ENCODE assay signal across 18 cellular contexts in genomic region chr9:35333551-35333950, GRCh38.
DNase-seq lines count a peak whose midpoint lies in the region; ATAC-seq and TF ChIP-seq lines count a peak whose summit lies in the region.
"Had no signal": no experiment of that assay in that cellular context is flagged by ENCODE, and none has a peak within 500 bp of the region (broad histone marks: within the 10 kb centered on the region; RNA-seq: fewer than 3 reads in every experiment).

No MANE protein-coding gene starts in this region.

- peak; percentile 78 for DNase-seq in AG08395 (ENCODE audit: low spot score)
- DNase-seq in HT1080 (ENCODE audit: low read depth): peak; percentile 76
- DNase-seq in brain microvascular endothelial cell: peak; percentile 53
- peak; percentile 12 to 62 for DNase-seq in foreskin keratinocyte
- DNase-seq in Karpas-422: no peak
- DNase-seq in NCI-H1092 (lab: John Stamatoyannopoulos, UW): no peak
- DNase-seq in NCI-H1417 treated with DMSO at 0.1 percent for 48 hours (lab: John Stamatoyannopoulos, UW): no peak
- DNase-seq: activated CD4-positive, alpha-beta T cell treated with anti-CD3 and anti-CD28 coated beads, Interleukin-2, amount 50 U/mL, for 4 hours; activated naive CD8-positive, alpha-beta T cell treated with anti-CD3 and anti-CD28 coated beads for 36 hours; activated T-cell treated with anti-CD3 and anti-CD28 coated beads, Interleukin-2, amount 50 U/mL, for 48 hours; endodermal cell; glutamatergic neuron; NCI-H187; NCI-H510A treated with DMSO at 0.1 percent for 48 hours; PC-9 had no signal

- H3K27ac ChIP-seq in brain microvascular endothelial cell: peak overlapping the region; percentile 50
- no peak overlapping the region for H3K27ac ChIP-seq in foreskin keratinocyte
- no peak overlapping the region for H3K27ac ChIP-seq in Karpas-422 (ENCODE audit: low read length)
- H3K27ac ChIP-seq: PC-9, vagina had no signal

- no peaks in the 10 kb centered on the region for H4K20me1 ChIP-seq in Karpas-422 (ENCODE audit: insufficient read depth, low read depth, low read length)

- H3K27me3 ChIP-seq in brain microvascular endothelial cell (replicated peaks): no peaks in the 10 kb centered on the region
- no peaks in the 10 kb centered on the region for H3K27me3 ChIP-seq in foreskin keratinocyte
- no peaks in the 10 kb centered on the region for H3K27me3 ChIP-seq in Karpas-422 (ENCODE audit: low read length)
- H3K27me3 ChIP-seq: vagina had no signal

- H3K4me2 ChIP-seq in Karpas-422 (ENCODE audit: low read depth, low read length, poor library complexity, severe bottlenecking): no peak overlapping the region
- H3K4me2 ChIP-seq: PC-9 had no signal

- H3K9ac ChIP-seq in Karpas-422 (ENCODE audit: low read length): no peak overlapping the region

- ATAC-seq in foreskin keratinocyte (peak; percentile 43), HG02571 (IDR thresholded peaks at IDR 0.05; ENCODE audit: unreplicated experiment) (no peak)
- ATAC-seq: GM12878 had no signal

- H3K79me2 ChIP-seq in Karpas-422 (ENCODE audit: low read length): no peaks in the 10 kb centered on the region

- H3K4me3 ChIP-seq in brain microvascular endothelial cell (ENCODE audit: low read depth, low read length) (no peak overlapping the region), Karpas-422 (ENCODE audit: low read length) (no peak overlapping the region)
- H3K4me3 ChIP-seq: GM12878, PC-9, vagina had no signal

- no peak overlapping the region for H2AFZ ChIP-seq in Karpas-422 (ENCODE audit: low read length)
- H2AFZ ChIP-seq: PC-9 had no signal

- H3K4me1 ChIP-seq in foreskin keratinocyte (peaks cover 10% of the 10 kb centered on the region), Karpas-422 (ENCODE audit: low read length) (no peaks in the 10 kb centered on the region)
- H3K4me1 ChIP-seq: vagina had no signal

- no peak for TF ChIP-seq CTCF in brain microvascular endothelial cell (IDR thresholded peaks at IDR 0.05; ENCODE audit: low read depth, low read length, missing control alignments)
- no peak for TF ChIP-seq CTCF in foreskin keratinocyte (conservative IDR thresholded peaks at IDR 0.05)

- no peaks in the 10 kb centered on the region for H3K9me2 ChIP-seq in Karpas-422 (replicated peaks; ENCODE audit: insufficient read depth, low read length)

- in situ Hi-C loops in brain microvascular endothelial cell (cut with HindIII; ENCODE audit: low pct_ligation_motif_present, low sequenced_read_pairs): no loop called here

- H3K9me3 ChIP-seq in Karpas-422 (ENCODE audit: low read length): no peaks in the 10 kb centered on the region
- H3K9me3 ChIP-seq: vagina had no signal

- H3K36me3 ChIP-seq in brain microvascular endothelial cell (replicated peaks): no peaks in the 10 kb centered on the region
- no peaks in the 10 kb centered on the region for H3K36me3 ChIP-seq in Karpas-422 (ENCODE audit: insufficient read depth, low read length)
- H3K36me3 ChIP-seq: vagina had no signal

Comparison
In these comparisons a context has a peak if more than half of its experiments do, and no peak if none do; other contexts are left out.
1. DNase-seq: peak in AG08395 (single experiment), HT1080 (single experiment), brain microvascular endothelial cell (single experiment) and foreskin keratinocyte (2 of 2); none in Karpas-422 (single experiment), NCI-H1092 (single experiment) and NCI-H1417 treated with DMSO at 0.1 percent for 48 hours (single experiment).